6 cellular contexts compared by ENCODE assay signal in genomic region chr20:13148961-13149360, GRCh38.
"Had no signal": no experiment of that assay in that cellular context is flagged by ENCODE, and none has a peak within 500 bp of the region (broad histone marks: within the 10 kb centered on the region; RNA-seq: fewer than 3 reads in every experiment).

No MANE protein-coding gene starts in this region.

- H3K27ac ChIP-seq: HL-60 had no signal

- ATAC-seq: HepG2, K562 had no signal

- DNase-seq: IMR-90, KBM-7, KG1 had no signal

- H3K4me3 ChIP-seq: K562 had no signal
